In the genomic region with DNA sequence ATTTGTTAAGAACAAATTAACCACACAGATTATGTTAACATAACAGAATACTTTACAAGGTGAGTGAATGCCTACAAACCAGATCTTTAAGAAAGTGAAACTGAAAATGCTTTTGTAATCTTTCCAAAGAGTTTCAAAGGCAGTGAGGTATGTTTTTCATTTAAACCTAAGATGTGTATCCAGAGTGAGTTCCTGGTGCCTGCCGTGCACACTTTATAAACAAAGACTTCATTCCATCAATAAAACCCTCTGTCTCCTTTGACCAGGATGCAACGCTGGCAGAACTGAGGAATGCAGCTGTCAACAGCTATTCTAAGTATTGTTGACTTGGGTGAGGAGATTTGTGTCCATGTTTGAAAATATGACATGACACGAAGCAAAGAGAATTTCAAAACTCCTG, we compare ENCODE assay signal across 9 cellular contexts.
DNase-seq lines count a peak whose midpoint lies in the region; ATAC-seq and TF ChIP-seq lines count a peak whose summit lies in the region.
"Had no signal": no experiment of that assay in that cellular context is flagged by ENCODE, and none has a peak within 500 bp of the region (broad histone marks: within the 10 kb centered on the region; RNA-seq: fewer than 3 reads in every experiment).

No MANE protein-coding gene starts in this region.

- no peaks in the 10 kb centered on the region for H3K27me3 Mint-ChIP-seq in activated naive CD4-positive, alpha-beta T cell treated with anti-CD3 and anti-CD28 coated beads for 36 hours (ENCODE audit: low read depth)

- TF ChIP-seq CTCF in fibroblast of the aortic adventitia (IDR thresholded peaks at IDR 0.05; ENCODE audit: insufficient read depth, low read length), result no peak

- no peaks in the 10 kb centered on the region for H3K9me3 ChIP-seq in thymus (ENCODE audit: control insufficient read depth)

- no peaks in the 10 kb centered on the region for H3K36me3 Mint-ChIP-seq in activated naive CD4-positive, alpha-beta T cell treated with anti-CD3 and anti-CD28 coated beads for 36 hours (ENCODE audit: low read depth)
- peaks cover 0 to 6% of the 10 kb centered on the region in 2 donors for H3K36me3 Mint-ChIP-seq in activated naive CD4-positive, alpha-beta T cell treated with anti-CD3 and anti-CD28 coated beads, Interleukin-2, amount 50 U/mL, for 72 hours

- 39% methylated on average over 3 of the region's 3 CpGs for WGBS in thymus

- no peak overlapping the region for H3K27ac ChIP-seq in thymus (ENCODE audit: low read depth)

- no peak for ATAC-seq in activated naive CD4-positive, alpha-beta T cell treated with anti-CD3 and anti-CD28 coated beads, Interleukin-2, amount 50 U/mL, for 72 hours
- ATAC-seq in HG03521 (IDR thresholded peaks at IDR 0.05; ENCODE audit: unreplicated experiment), result no peak

- H3K27ac Mint-ChIP-seq in activated naive CD4-positive, alpha-beta T cell treated with anti-CD3 and anti-CD28 coated beads for 36 hours, result no peak overlapping the region
- peak overlapping the region in 1 of 2 donors; percentile 36 for H3K27ac Mint-ChIP-seq in activated naive CD4-positive, alpha-beta T cell treated with anti-CD3 and anti-CD28 coated beads, Interleukin-2, amount 50 U/mL, for 72 hours
- H3K27ac Mint-ChIP-seq: dendritic cell treated with granulocyte-macrophage colony-stimulating factor and Interleukin-4, amounts not matched to agents 40 ng/mL and 50 ng/mL, for 4 days had no signal

- CTCF ChIA-PET in activated naive CD4-positive, alpha-beta T cell treated with anti-CD3 and anti-CD28 coated beads for 36 hours (lab: Charles Lee), result interaction anchor here (0.6 kb wide), 1 partner anchor 676 kb away, joined by 3 read pairs; no protein-coding TSS in a partner anchor

- H3K27me3 ChIP-seq in thymus (ENCODE audit: control insufficient read depth, insufficient read depth), result no peaks in the 10 kb centered on the region

- no peaks in the 10 kb centered on the region for H3K4me1 ChIP-seq in thymus (ENCODE audit: control insufficient read depth, insufficient read depth, low read length)

- intact Hi-C loops in activated naive CD4-positive, alpha-beta T cell treated with anti-CD3 and anti-CD28 coated beads for 36 hours (cut with micrococcal nuclease), result loop anchor here (10.0 kb wide), 1 partner anchor 507 kb away; a partner anchor contains a TSS

- DNase-seq in activated naive CD4-positive, alpha-beta T cell treated with anti-CD3 and anti-CD28 coated beads for 36 hours, result no peak
- DNase-seq in activated naive CD4-positive, alpha-beta T cell treated with anti-CD3 and anti-CD28 coated beads, Interleukin-2, amount 50 U/mL, for 72 hours (ENCODE audit: low spot score in 2 of 2), result no peak
- DNase-seq in NAMALWA (ENCODE audit: low spot score) (peak; percentile 4), fibroblast of the aortic adventitia (ENCODE audit: low read depth) (peak; percentile 39), NCI-H2196 (lab: John Stamatoyannopoulos, UW; ENCODE audit: unreplicated experiment) (no peak), NCI-H510A (lab: John Stamatoyannopoulos, UW) (no peak)

- H3K9me3 Mint-ChIP-seq in activated naive CD4-positive, alpha-beta T cell treated with anti-CD3 and anti-CD28 coated beads for 36 hours, result no peaks in the 10 kb centered on the region
- no peaks in the 10 kb centered on the region for H3K9me3 Mint-ChIP-seq in activated naive CD4-positive, alpha-beta T cell treated with anti-CD3 and anti-CD28 coated beads, Interleukin-2, amount 50 U/mL, for 72 hours
- H3K9me3 Mint-ChIP-seq: dendritic cell treated with granulocyte-macrophage colony-stimulating factor and Interleukin-4, amounts not matched to agents 40 ng/mL and 50 ng/mL, for 4 days had no signal

- peaks cover 32% of the 10 kb centered on the region for H3K4me1 Mint-ChIP-seq in activated naive CD4-positive, alpha-beta T cell treated with anti-CD3 and anti-CD28 coated beads for 36 hours (ENCODE audit: low read depth)

- peak overlapping the region; percentile 20 for H3K4me3 Mint-ChIP-seq in activated naive CD4-positive, alpha-beta T cell treated with anti-CD3 and anti-CD28 coated beads for 36 hours
- H3K4me3 Mint-ChIP-seq: dendritic cell treated with granulocyte-macrophage colony-stimulating factor and Interleukin-4, amounts not matched to agents 40 ng/mL and 50 ng/mL, for 4 days had no signal

- H3K4me3 ChIP-seq in fibroblast of the aortic adventitia (ENCODE audit: low read depth, low read length), result no peak overlapping the region
- H3K4me3 ChIP-seq in thymus (ENCODE audit: low read length), result peak overlapping the region; percentile 29

- H3K36me3 ChIP-seq in thymus (ENCODE audit: control insufficient read depth, insufficient read depth), result no peaks in the 10 kb centered on the region

Comparison
In these comparisons a context has a peak if more than half of its experiments do, and no peak if none do; other contexts are left out.
1. DNase-seq: peak in NAMALWA (single experiment) and fibroblast of the aortic adventitia (single experiment); none in activated naive CD4-positive, alpha-beta T cell treated with anti-CD3 and anti-CD28 coated beads for 36 hours (single experiment), activated naive CD4-positive, alpha-beta T cell treated with anti-CD3 and anti-CD28 coated beads, Interleukin-2, amount 50 U/mL, for 72 hours (0 of 2), NCI-H2196 (single experiment) and NCI-H510A (single experiment).